In the genomic region with DNA sequence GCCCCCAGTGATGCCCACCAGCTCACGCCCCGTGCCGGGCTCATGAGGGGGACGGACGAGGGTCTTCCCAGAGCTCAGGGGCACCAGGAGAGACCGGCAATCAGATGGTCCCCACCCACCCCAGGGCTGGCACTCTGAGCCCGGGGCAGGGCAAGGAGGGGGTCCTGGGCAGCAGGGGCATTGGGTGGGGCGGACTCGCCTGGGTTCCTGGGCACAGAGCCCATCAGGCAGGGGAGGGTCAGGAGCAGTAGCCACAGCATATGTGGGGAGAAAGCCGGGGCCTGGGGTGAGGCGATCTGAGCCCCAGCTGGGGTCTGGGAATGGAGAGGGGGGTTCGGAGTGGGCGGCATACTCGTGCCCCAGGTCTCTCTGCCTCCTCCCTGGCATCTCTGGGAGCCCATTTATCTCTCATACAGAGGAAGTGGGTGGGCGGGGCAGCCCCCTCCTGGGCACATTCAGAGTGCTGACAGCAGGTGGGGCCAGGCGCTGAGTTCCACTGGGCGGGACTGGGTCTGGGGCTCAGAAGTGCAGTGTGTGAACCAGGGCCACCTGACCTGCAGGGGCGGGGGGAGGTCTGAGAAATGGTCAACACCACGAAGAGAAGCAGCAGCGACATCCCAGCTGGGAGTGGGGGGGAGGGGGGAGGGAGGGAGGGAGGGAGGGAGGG, we compare ENCODE assay signal across 10 cellular contexts. TPM values are rescaled to one million over a fixed set of nuclear protein-coding genes. Genes with fewer than 3 reads are reported as not detected.
DNase-seq lines count a peak whose midpoint lies in the region; ATAC-seq and TF ChIP-seq lines count a peak whose summit lies in the region.
"Had no signal": no experiment of that assay in that cellular context is flagged by ENCODE, and none has a peak within 500 bp of the region (broad histone marks: within the 10 kb centered on the region; RNA-seq: fewer than 3 reads in every experiment).

No MANE protein-coding gene starts in this region.

- peak overlapping the region; percentile 46 for H3K4me3 Mint-ChIP-seq in memory B cell

- H3K27ac Mint-ChIP-seq in memory B cell: no peak overlapping the region
- H3K27ac Mint-ChIP-seq: brain, progenitor cell of endocrine pancreas had no signal

- 61% methylated on average over 11 of the region's 20 CpGs for WGBS in smooth muscle cell (ENCODE audit: low lambda C conversion rate)

- peak; percentile 70 for ATAC-seq in memory B cell (ENCODE audit: low read depth)
- no peak for ATAC-seq in left lung

- H3F3A ChIP-seq in smooth muscle cell (ENCODE audit: low read depth): no peaks in the 10 kb centered on the region

- H3K4me2 ChIP-seq in smooth muscle cell: no peak overlapping the region

- H3K27ac ChIP-seq in left lung (no peak overlapping the region), smooth muscle cell (ENCODE audit: low read depth) (no peak overlapping the region)

- H3K79me2 ChIP-seq in smooth muscle cell (ENCODE audit: low read depth): no peaks in the 10 kb centered on the region

- intact Hi-C loops in left lung (cut with DNase I): no loop called here

- H3K4me3 ChIP-seq in left lung: no peak overlapping the region
- no peak overlapping the region for H3K4me3 ChIP-seq in smooth muscle cell

- H3K4me1 ChIP-seq in left lung (no peaks in the 10 kb centered on the region), smooth muscle cell (ENCODE audit: low read depth) (no peaks in the 10 kb centered on the region)

- H4K20me1 ChIP-seq in smooth muscle cell (ENCODE audit: low read depth): no peaks in the 10 kb centered on the region

- H3K36me3 ChIP-seq in left lung (no peaks in the 10 kb centered on the region), smooth muscle cell (ENCODE audit: low read depth) (no peaks in the 10 kb centered on the region)

- H3K9ac ChIP-seq in smooth muscle cell (ENCODE audit: low read depth): no peak overlapping the region

- peaks cover 2% of the 10 kb centered on the region for H3K4me1 Mint-ChIP-seq in memory B cell

- TF ChIP-seq CTCF in left lung (IDR thresholded peaks at IDR 0.05) (no peak), smooth muscle cell (IDR thresholded peaks at IDR 0.05; ENCODE audit: borderline replicate concordance, insufficient read depth, poor library complexity, severe bottlenecking) (no peak)

- H3K9me3 Mint-ChIP-seq in memory B cell: no peaks in the 10 kb centered on the region
- H3K9me3 Mint-ChIP-seq: brain had no signal

- no peak overlapping the region for H2AFZ ChIP-seq in smooth muscle cell (ENCODE audit: low read depth)

- H3K9me3 ChIP-seq in left lung: no peaks in the 10 kb centered on the region
- no peaks in the 10 kb centered on the region for H3K9me3 ChIP-seq in smooth muscle cell (replicated peaks; ENCODE audit: low read depth)

- peak; percentile 29 to 42 for DNase-seq in SHP77 (lab: John Stamatoyannopoulos, UW)
- DNase-seq in SHP77 treated with DMSO at 0.1 percent for 48 hours (lab: John Stamatoyannopoulos, UW): no peak
- peak; percentile 80 for DNase-seq in NCI-H345 (lab: John Stamatoyannopoulos, UW)
- no peak for DNase-seq in memory B cell (ENCODE audit: low spot score in 2 of 2)
- DNase-seq in left lung: no peak
- no peak for DNase-seq in smooth muscle cell (lab: John Stamatoyannopoulos, UW; ENCODE audit: unreplicated experiment)
- DNase-seq: head of caudate nucleus had no signal

- H3K27me3 ChIP-seq in left lung (peaks cover 24 to 92% of the 10 kb centered on the region in 2 donors), smooth muscle cell (ENCODE audit: low read depth) (peaks cover 28% of the 10 kb centered on the region)

- no peaks in the 10 kb centered on the region for H3K36me3 Mint-ChIP-seq in memory B cell
- H3K36me3 Mint-ChIP-seq: brain had no signal

- peaks cover 16% of the 10 kb centered on the region for H3K27me3 Mint-ChIP-seq in memory B cell

RNA-seq across cellular contexts. Expression of a gene that starts 20.5 kb away (rescaled TPM):
- total RNA-seq in left lung: 100 to 1,000 TPM in 1 of 2 donors, 10 to 100 TPM in 1; 89.0 to 111 TPM
- total RNA-seq in smooth muscle cell: 51.5 and 95.9 TPM in 2 replicates
- 169 and 180 TPM in 2 replicates for polyA plus RNA-seq in smooth muscle cell

RNA-seq across cellular contexts. Expression of a gene that starts 33.1 kb away (rescaled TPM):
- under 1 TPM in 1 of 2 donors, not detected in 1; 0.37 TPM for total RNA-seq in left lung
- not detected in 2 replicates for total RNA-seq in smooth muscle cell
- not detected in 2 replicates for polyA plus RNA-seq in smooth muscle cell
- total RNA-seq: G401, progenitor cell of endocrine pancreas had no signal

RNA-seq across cellular contexts. Expression of a gene that starts 44.5 kb away (rescaled TPM):
- total RNA-seq in left lung (1 to 10 TPM; 2.6 to 6.0 TPM), smooth muscle cell (0.31 TPM in 1 of 2 replicates, not detected in the other)
- polyA plus RNA-seq in smooth muscle cell: 0.34 and 0.51 TPM in 2 replicates

RNA-seq across cellular contexts. Expression of a gene that starts 48.4 kb away (rescaled TPM):
- total RNA-seq in left lung (10 to 100 TPM; 35.1 to 51.0 TPM), smooth muscle cell (not detected in 2 replicates)
- not detected in 2 replicates for polyA plus RNA-seq in smooth muscle cell
- total RNA-seq: G401, progenitor cell of endocrine pancreas had no signal

RNA-seq across cellular contexts. Expression of a gene that starts 59.0 kb away (rescaled TPM):
- 10 to 100 TPM in 1 of 2 donors, 1 to 10 TPM in 1; 3.0 to 55.5 TPM for total RNA-seq in left lung
- not detected in 2 replicates for total RNA-seq in smooth muscle cell
- polyA plus RNA-seq in smooth muscle cell: not detected in 2 replicates
- total RNA-seq: G401, progenitor cell of endocrine pancreas had no signal

Comparison
In these comparisons a context has a peak if more than half of its experiments do, and no peak if none do; other contexts are left out.
1. DNase-seq: peak in SHP77 (2 of 2) and NCI-H345 (single experiment); none in SHP77 treated with DMSO at 0.1 percent for 48 hours (single experiment), memory B cell (0 of 2), left lung (0 of 2) and smooth muscle cell (single experiment).